Comparison of ENCODE assay signal across 14 cellular contexts in the genomic region with DNA sequence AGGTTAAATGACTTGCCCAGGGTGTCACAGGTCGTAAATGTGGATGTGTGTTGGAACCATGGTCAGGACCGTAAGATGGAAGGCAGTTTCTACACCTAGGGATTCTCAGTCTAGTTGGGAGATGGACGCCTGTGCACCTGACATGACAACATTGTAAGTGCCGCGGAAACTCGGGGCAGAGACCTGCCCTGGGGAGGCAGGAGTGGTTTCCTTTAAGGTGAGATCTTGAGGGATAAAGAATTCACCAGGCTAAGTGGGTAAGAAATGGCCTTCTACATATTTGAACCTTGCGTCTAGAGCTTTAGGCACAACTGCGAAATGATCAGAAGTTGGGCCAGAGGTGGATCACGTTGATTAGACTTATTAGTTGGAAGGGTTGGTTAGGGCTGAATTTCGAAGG. TPM values are rescaled to one million over a fixed set of nuclear protein-coding genes. Genes with fewer than 3 reads are reported as not detected.
DNase-seq lines count a peak whose midpoint lies in the region; ATAC-seq, FAIRE-seq and TF ChIP-seq lines count a peak whose summit lies in the region.
"Had no signal": no experiment of that assay in that cellular context is flagged by ENCODE, and none has a peak within 500 bp of the region (broad histone marks: within the 10 kb centered on the region; RNA-seq: fewer than 3 reads in every experiment).

No MANE protein-coding gene starts in this region.

- CTCF ChIA-PET in activated CD8-positive, alpha-beta memory T cell treated with anti-CD3 and anti-CD28 coated beads, Interleukin-2, amount 10 ng/mL, durations not matched to agents 7 days and 5 days (lab: Charles Lee): interaction anchor here (1.3 to 4.7 kb wide), 3 partner anchors 9 to 88 kb away, joined by 4 to 23 read pairs (median 4); no protein-coding TSS in a partner anchor

- H3K4me1 ChIP-seq in keratinocyte (ENCODE audit: control insufficient read depth, extremely low read depth, insufficient read depth, low read length): peaks cover 30% of the 10 kb centered on the region

- FAIRE-seq in keratinocyte (lab: Jason Lieb, UNC): no peak

- H3F3A ChIP-seq in SU-DHL-6 (ENCODE audit: insufficient read depth): peaks cover 19% of the 10 kb centered on the region

- H2AFZ ChIP-seq in SU-DHL-6 (ENCODE audit: low read depth, low read length, severe bottlenecking) (no peak overlapping the region), keratinocyte (ENCODE audit: control insufficient read depth, low read length) (no peak overlapping the region)

- peaks cover 4% of the 10 kb centered on the region; the same call in 1 of the 2 replicates for H4K20me1 ChIP-seq in SU-DHL-6 (ENCODE audit: low read depth, low read length)
- peaks cover 4% of the 10 kb centered on the region for H4K20me1 ChIP-seq in keratinocyte (ENCODE audit: control insufficient read depth, extremely low read depth, insufficient read depth, low read length)

- no peaks in the 10 kb centered on the region for H3K9me3 Mint-ChIP-seq in activated CD8-positive, alpha-beta memory T cell treated with anti-CD3 and anti-CD28 coated beads, Interleukin-2, amount 10 ng/mL, durations not matched to agents 7 days and 5 days (ENCODE audit: low read depth)
- no peaks in the 10 kb centered on the region for H3K9me3 Mint-ChIP-seq in stimulated activated effector memory CD8-positive, alpha-beta T cell treated with anti-CD3 and anti-CD28 coated beads, Interleukin-12 subunit alpha, Interleukin-12 subunit beta, amount 100 ng/mL, for 72 hours

- H3K4me3 ChIP-seq in SU-DHL-6 (ENCODE audit: insufficient read depth, low read length, poor library complexity, severe bottlenecking): peak overlapping the region; percentile 73
- no peak overlapping the region for H3K4me3 ChIP-seq in keratinocyte (ENCODE audit: control insufficient read depth in 2 of 3, extremely low read depth in 1 of 3, insufficient read depth in 2 of 3, low read depth in 1 of 3, low read length in 3 of 3)

- no peak overlapping the region for H3K27ac ChIP-seq in SU-DHL-6 (ENCODE audit: low read depth, low read length)
- H3K27ac ChIP-seq in keratinocyte (ENCODE audit: control insufficient read depth, insufficient read depth, low read length): no peak overlapping the region
- H3K27ac ChIP-seq: ascending aorta had no signal

- H3K9me3 ChIP-seq in SU-DHL-6 (ENCODE audit: insufficient read depth, low read length) (no peaks in the 10 kb centered on the region), keratinocyte (ENCODE audit: control insufficient read depth, low read depth, low read length) (no peaks in the 10 kb centered on the region)
- H3K9me3 ChIP-seq: ascending aorta, gastrocnemius medialis had no signal

- peak overlapping the region; percentile 78 for H3K4me3 Mint-ChIP-seq in activated CD8-positive, alpha-beta memory T cell treated with anti-CD3 and anti-CD28 coated beads, Interleukin-2, amount 10 ng/mL, durations not matched to agents 7 days and 5 days
- peak overlapping the region; percentile 77 for H3K4me3 Mint-ChIP-seq in stimulated activated effector memory CD8-positive, alpha-beta T cell treated with anti-CD3 and anti-CD28 coated beads, Interleukin-12 subunit alpha, Interleukin-12 subunit beta, amount 100 ng/mL, for 72 hours

- no peaks in the 10 kb centered on the region for H3K27me3 Mint-ChIP-seq in activated CD8-positive, alpha-beta memory T cell treated with anti-CD3 and anti-CD28 coated beads, Interleukin-2, amount 10 ng/mL, durations not matched to agents 7 days and 5 days

- TF ChIP-seq CTCF in SU-DHL-6 (IDR thresholded peaks at IDR 0.05; ENCODE audit: insufficient read depth, low read length, poor library complexity, severe bottlenecking) (no peak), keratinocyte (optimal IDR thresholded peaks at IDR 0.05 in 1 of 3, IDR thresholded peaks at IDR 0.05 in 1 of 3, conservative IDR thresholded peaks at IDR 0.05 in 1 of 3; ENCODE audit: extremely low read depth in 1 of 3, insufficient read depth in 2 of 3, low read length in 3 of 3) (no peak)

- no peaks in the 10 kb centered on the region for H3K9me2 ChIP-seq in SU-DHL-6 (replicated peaks; ENCODE audit: insufficient read depth, low read length)

- H3K36me3 ChIP-seq in SU-DHL-6 (ENCODE audit: low read length) (peaks cover 11% of the 10 kb centered on the region; the same call in 1 of the 2 replicates), keratinocyte (ENCODE audit: control insufficient read depth in 2 of 2, extremely low read depth in 1 of 2, insufficient read depth in 2 of 2, low read length in 2 of 2) (peaks cover 0 to 2% of the 10 kb centered on the region in 2 experiments)
- H3K36me3 ChIP-seq: ascending aorta, gastrocnemius medialis had no signal

- DNase-seq in activated CD8-positive, alpha-beta memory T cell treated with anti-CD3 and anti-CD28 coated beads, Interleukin-2, amount 10 ng/mL, durations not matched to agents 7 days and 5 days: no peak
- no peak for DNase-seq in activated CD8-positive, alpha-beta memory T cell treated with anti-CD3 and anti-CD28 coated beads, Interleukin-2, amount 50 U/mL, for 4 hours
- DNase-seq in keratinocyte (ENCODE audit: low read depth, low spot score): no peak
- no peak for DNase-seq in stimulated activated effector memory CD8-positive, alpha-beta T cell treated with anti-CD3 and anti-CD28 coated beads, Interleukin-12 subunit alpha, Interleukin-12 subunit beta, amount 100 ng/mL, for 72 hours (ENCODE audit: low spot score in 2 of 2)
- no peak for DNase-seq in NCI-H524 treated with DMSO at 0.1 percent for 48 hours (lab: John Stamatoyannopoulos, UW)
- DNase-seq: gastrocnemius medialis, NCI-H446 had no signal

- H3K79me2 ChIP-seq in SU-DHL-6 (ENCODE audit: insufficient read depth, low read length) (peaks cover 10% of the 10 kb centered on the region; the same call in 1 of the 2 replicates), keratinocyte (ENCODE audit: control insufficient read depth, insufficient read depth, low read length) (peaks cover 6% of the 10 kb centered on the region)

- H3K9ac ChIP-seq in SU-DHL-6 (ENCODE audit: low read length): peak overlapping the region; percentile 62; the same call in 1 of the 2 replicates
- no peak overlapping the region for H3K9ac ChIP-seq in keratinocyte (ENCODE audit: control insufficient read depth, extremely low read depth, insufficient read depth, low read length)

- H3K4me1 Mint-ChIP-seq in activated CD8-positive, alpha-beta memory T cell treated with anti-CD3 and anti-CD28 coated beads, Interleukin-2, amount 10 ng/mL, durations not matched to agents 7 days and 5 days: peaks cover 57% of the 10 kb centered on the region
- peaks cover 74% of the 10 kb centered on the region for H3K4me1 Mint-ChIP-seq in stimulated activated effector memory CD8-positive, alpha-beta T cell treated with anti-CD3 and anti-CD28 coated beads, Interleukin-12 subunit alpha, Interleukin-12 subunit beta, amount 100 ng/mL, for 72 hours

- no peak overlapping the region for H3K27ac Mint-ChIP-seq in activated CD8-positive, alpha-beta memory T cell treated with anti-CD3 and anti-CD28 coated beads, Interleukin-2, amount 10 ng/mL, durations not matched to agents 7 days and 5 days
- peak overlapping the region; percentile 79 for H3K27ac Mint-ChIP-seq in stimulated activated effector memory CD8-positive, alpha-beta T cell treated with anti-CD3 and anti-CD28 coated beads, Interleukin-12 subunit alpha, Interleukin-12 subunit beta, amount 100 ng/mL, for 72 hours

- dilution Hi-C loops in keratinocyte (cut with MboI; ENCODE audit: extremely low pct_ligation_motif_present, low sequenced_read_pairs): no loop called here

- H3K9me1 ChIP-seq in keratinocyte (ENCODE audit: control insufficient read depth, extremely low read depth, insufficient read depth, low read length): no peaks in the 10 kb centered on the region

- ATAC-seq in activated CD8-positive, alpha-beta memory T cell treated with anti-CD3 and anti-CD28 coated beads, Interleukin-2, amount 10 ng/mL, durations not matched to agents 7 days and 5 days: no peak
- no peak for ATAC-seq in stimulated activated effector memory CD8-positive, alpha-beta T cell treated with anti-CD3 and anti-CD28 coated beads, Interleukin-12 subunit alpha, Interleukin-12 subunit beta, amount 100 ng/mL, for 72 hours
- ATAC-seq in HG02970 (IDR thresholded peaks at IDR 0.05; ENCODE audit: low FRiP score, unreplicated experiment): no peak
- ATAC-seq in GM21381 (IDR thresholded peaks at IDR 0.05; ENCODE audit: unreplicated experiment): no peak
- ATAC-seq: gastrocnemius medialis had no signal

- H3K36me3 Mint-ChIP-seq in activated CD8-positive, alpha-beta memory T cell treated with anti-CD3 and anti-CD28 coated beads, Interleukin-2, amount 10 ng/mL, durations not matched to agents 7 days and 5 days: peaks cover 39% of the 10 kb centered on the region
- peaks cover 36% of the 10 kb centered on the region for H3K36me3 Mint-ChIP-seq in stimulated activated effector memory CD8-positive, alpha-beta T cell treated with anti-CD3 and anti-CD28 coated beads, Interleukin-12 subunit alpha, Interleukin-12 subunit beta, amount 100 ng/mL, for 72 hours

- no peaks in the 10 kb centered on the region for H3K27me3 ChIP-seq in SU-DHL-6 (ENCODE audit: low read length)
- no peaks in the 10 kb centered on the region for H3K27me3 ChIP-seq in keratinocyte (ENCODE audit: control insufficient read depth, extremely low read depth, insufficient read depth, low read length)
- H3K27me3 ChIP-seq: ascending aorta, gastrocnemius medialis had no signal

- H3K4me2 ChIP-seq in SU-DHL-6 (ENCODE audit: low read depth, low read length, poor library complexity, severe bottlenecking) (peak overlapping the region; percentile 84), keratinocyte (ENCODE audit: control insufficient read depth, extremely low read depth, insufficient read depth, low read depth, low read length) (peak overlapping the region; percentile 83)

RNA-seq across cellular contexts. Expression of gene DGKD, which starts 1.6 kb away (rescaled TPM):
- total RNA-seq in activated CD8-positive, alpha-beta memory T cell treated with anti-CD3 and anti-CD28 coated beads, Interleukin-2, amount 10 ng/mL, durations not matched to agents 7 days and 5 days: 10 to 100 TPM; 42.3 to 92.4 TPM
- polyA plus RNA-seq in keratinocyte: 2.2 to 6.1 TPM (median 5.3 TPM) in 3 replicates
- 2.0 TPM for polyA plus RNA-seq in keratinocyte (2011; ENCODE audit: low read depth)
- polyA plus RNA-seq in keratinocyte (2011; cell fraction: cytosol; rRNA removed): 3.0 and 5.1 TPM in 2 replicates
- polyA plus RNA-seq in keratinocyte (2011; cell fraction: nucleus; rRNA removed): 14.8 and 20.8 TPM in 2 replicates
- polyA plus RNA-seq in keratinocyte (2012; ENCODE audit: low replicate concordance): 1.9 and 4.1 TPM in 2 replicates
- polyA minus RNA-seq in keratinocyte: 10.1 to 23.9 TPM (median 20.4 TPM) in 3 replicates
- 7.9 TPM for polyA minus RNA-seq in keratinocyte (2011; cell fraction: cytosol; rRNA and poly(A)+ RNA removed)
- polyA minus RNA-seq in keratinocyte (2011; cell fraction: nucleus; rRNA and poly(A)+ RNA removed): 3.6 and 8.8 TPM in 2 replicates

RNA-seq across cellular contexts. Expression of gene SAG, which starts 48.3 kb away (rescaled TPM):
- total RNA-seq in activated CD8-positive, alpha-beta memory T cell treated with anti-CD3 and anti-CD28 coated beads, Interleukin-2, amount 10 ng/mL, durations not matched to agents 7 days and 5 days: under 1 TPM; 0.09 to 0.23 TPM
- polyA plus RNA-seq in keratinocyte: not detected in 3 replicates
- polyA plus RNA-seq in keratinocyte (2011; ENCODE audit: low read depth): not detected
- not detected in 2 replicates for polyA plus RNA-seq in keratinocyte (2011; cell fraction: cytosol; rRNA removed)
- polyA plus RNA-seq in keratinocyte (2011; cell fraction: nucleus; rRNA removed): 0.16 TPM in 1 of 2 replicates, not detected in the other
- not detected in 2 replicates for polyA plus RNA-seq in keratinocyte (2012; ENCODE audit: low replicate concordance)
- polyA minus RNA-seq in keratinocyte: not detected in 3 replicates
- polyA minus RNA-seq in keratinocyte (2011; cell fraction: cytosol; rRNA and poly(A)+ RNA removed): not detected
- polyA minus RNA-seq in keratinocyte (2011; cell fraction: nucleus; rRNA and poly(A)+ RNA removed): not detected in 2 replicates
- total RNA-seq: ascending aorta, H7, HT-29, posterior vena cava had no signal
